ENCODE assay signal across 11 cellular contexts in genomic region chr1:54379481-54380284, GRCh38. TPM values are rescaled to one million over a fixed set of nuclear protein-coding genes. Genes with fewer than 3 reads are reported as not detected.
A peak's percentile ranks its signal among the peaks of the same experiment; 100 is the strongest.
DNase-seq lines count a peak whose midpoint lies in the region; ATAC-seq and TF ChIP-seq lines count a peak whose summit lies in the region.
"Had no signal": no experiment of that assay in that cellular context is flagged by ENCODE, and none has a peak within 500 bp of the region (broad histone marks: within the 10 kb centered on the region; RNA-seq: fewer than 3 reads in every experiment).

No MANE protein-coding gene starts in this region.

- H3K36me3 Mint-ChIP-seq in brain: peaks cover 57% of the 10 kb centered on the region
- peaks cover 0 to 6% (median 0%) of the 10 kb centered on the region in 3 donors for H3K36me3 Mint-ChIP-seq in immature natural killer cell

- peaks cover 81% of the 10 kb centered on the region for H3K4me1 ChIP-seq in psoas muscle

- DNase-seq in H7: peak; percentile 70
- no peak for DNase-seq in immature natural killer cell
- DNase-seq in psoas muscle: peak in 1 of 2 donors; percentile 61
- DNase-seq in NCI-H446 treated with DMSO at 0.1 percent for 48 hours (lab: John Stamatoyannopoulos, UW): no peak
- no peak for DNase-seq in MV-4-11 (lab: John Stamatoyannopoulos, UW)
- DNase-seq: Caco-2, NCI-H1048, NCI-H82 had no signal

- H3K27me3 ChIP-seq in H7 (ENCODE audit: control insufficient read depth, insufficient read depth, low read length): no peaks in the 10 kb centered on the region
- no peaks in the 10 kb centered on the region for H3K27me3 ChIP-seq in psoas muscle (ENCODE audit: insufficient read depth in 3 of 3, low read length in 2 of 3)

- H3K4me3 Mint-ChIP-seq in brain (peak overlapping the region in 3 of 5 experiments; percentile 57 to 68 (median 60)), immature natural killer cell (peak overlapping the region; percentile 30 to 80 (median 70))

- peak overlapping the region; percentile 50 for H3K27ac ChIP-seq in psoas muscle

- H3K36me3 ChIP-seq in H7 (replicated peaks; ENCODE audit: control insufficient read depth, insufficient read depth, low read length): no peaks in the 10 kb centered on the region; the same call in none of the 2 replicates
- no peaks in the 10 kb centered on the region for H3K36me3 ChIP-seq in psoas muscle (ENCODE audit: insufficient read depth in 1 of 2, low read depth in 1 of 2)

- H3K9me3 Mint-ChIP-seq in brain (peaks cover 0 to 2% (median 0%) of the 10 kb centered on the region in 5 experiments), immature natural killer cell (no peaks in the 10 kb centered on the region)

- TF ChIP-seq CTCF in brain (conservative IDR thresholded peaks at IDR 0.05): no peak
- TF ChIP-seq CTCF in psoas muscle (IDR thresholded peaks at IDR 0.05): no peak

- peaks cover 2% of the 10 kb centered on the region for H3K27me3 Mint-ChIP-seq in brain
- H3K27me3 Mint-ChIP-seq in immature natural killer cell (ENCODE audit: low read depth in 3 of 3): peaks cover 4 to 10% (median 8%) of the 10 kb centered on the region in 3 donors

- H3K27ac Mint-ChIP-seq in brain: peak overlapping the region; percentile 81 to 99 (median 91)
- H3K27ac Mint-ChIP-seq in immature natural killer cell: peak overlapping the region; percentile 8 to 87 (median 82)

- no peaks in the 10 kb centered on the region for H3K9me3 ChIP-seq in psoas muscle
- H3K9me3 ChIP-seq: Caco-2 had no signal

- H3K4me1 Mint-ChIP-seq in brain (peaks cover 66% of the 10 kb centered on the region), immature natural killer cell (peaks cover 92 to 93% of the 10 kb centered on the region in 2 donors)

- intact Hi-C loops in psoas muscle (cut with DNase I): loop anchor here in 1 of 2 donors (5.0 kb wide), 1 partner anchor 42 kb away; no protein-coding TSS in a partner anchor

- ATAC-seq in psoas muscle (peak; percentile 31 to 51 (median 42)), HG03196 (IDR thresholded peaks at IDR 0.05; ENCODE audit: unreplicated experiment) (no peak), HG02610 (IDR thresholded peaks at IDR 0.05; ENCODE audit: unreplicated experiment) (no peak)

- 66 to 81% (median 71%) methylated on average over 21 to 24 of the region's 24 CpGs for WGBS in psoas muscle, 3 donors

- H3K4me3 ChIP-seq in H7 (ENCODE audit: insufficient read depth, low read depth, low read length) (no peak overlapping the region), psoas muscle (peak overlapping the region; percentile 39)

RNA-seq across cellular contexts. Expression of gene SSBP3, which starts 26.5 kb away (rescaled TPM):
- 98.0 and 109 TPM in 2 replicates for total RNA-seq in H7 (2014; rRNA removed; shearing (Covaris generic))
- polyA plus RNA-seq in brain (ENCODE audit: insufficient read depth, low read depth, low replicate concordance) (197 TPM), immature natural killer cell (10 to 100 TPM; 19.8 to 30.1 (median 21.1) TPM), psoas muscle (10 to 100 TPM in 2 of 3 donors, 1 to 10 TPM in 1; 7.9 to 22.6 (median 12.5) TPM)
- total RNA-seq in psoas muscle: 10 to 100 TPM; 13.8 to 24.2 (median 22.0) TPM

Comparison
In these comparisons a context has a peak if more than half of its experiments do, and no peak if none do; other contexts are left out.
1. ATAC-seq: peak in psoas muscle (4 of 4); none in HG03196 (single experiment) and HG02610 (single experiment).